23 cellular contexts compared by ENCODE assay signal in the genomic region with DNA sequence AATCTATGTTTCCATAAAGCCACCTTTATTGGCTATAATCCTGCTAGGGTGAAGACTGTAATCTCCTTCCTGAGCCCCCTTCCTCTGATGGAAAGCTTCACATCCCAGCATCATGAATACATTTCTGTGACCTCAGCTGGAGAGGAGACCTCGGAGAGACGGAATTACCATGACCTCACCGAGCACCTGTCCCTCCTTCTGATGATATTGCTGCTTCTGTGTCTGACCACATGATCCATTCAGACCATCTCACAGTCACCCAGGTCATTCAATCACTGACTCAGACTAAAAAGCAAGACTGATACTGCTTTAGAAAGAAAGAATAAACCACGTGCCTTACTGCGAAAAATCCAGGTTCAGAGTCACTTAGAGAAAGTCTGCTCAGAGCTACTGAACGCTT. TPM values are rescaled to one million over a fixed set of nuclear protein-coding genes. Genes with fewer than 3 reads are reported as not detected.
"Had no signal": no experiment of that assay in that cellular context is flagged by ENCODE, and none has a peak within 500 bp of the region (broad histone marks: within the 10 kb centered on the region; RNA-seq: fewer than 3 reads in every experiment).

No MANE protein-coding gene starts in this region.

- DNase-seq: activated CD4-positive, alpha-beta memory T cell treated with anti-CD3 and anti-CD28 coated beads for 36 hours; activated CD4-positive, alpha-beta T cell treated with anti-CD3 and anti-CD28 coated beads for 4 hours; activated CD4-positive, CD25-positive, alpha-beta regulatory T cell; activated effector memory CD4-positive, alpha-beta T cell treated with Interleukin-2 at 50 U/mL for 16 hours; activated naive CD4-positive, alpha-beta T cell treated with anti-CD3 and anti-CD28 coated beads for 36 hours; activated naive CD8-positive, alpha-beta T cell treated with anti-CD3 and anti-CD28 coated beads, Interleukin-2, amount 10 ng/mL, durations not matched to agents 7 days and 5 days; activated T-cell treated with anti-CD3 and anti-CD28 coated beads, Interleukin-2, amount 50 U/mL, for 48 hours; amniotic stem cell; effector memory CD4-positive, alpha-beta T cell; hippocampal formation; left ventricle myocardium inferior; naive thymus-derived CD4-positive, alpha-beta T cell; posterior cingulate gyrus; stimulated activated CD4-positive, alpha-beta T cell treated with anti-CD3 and anti-CD28 coated beads, Interleukin-4, amount 100 ng/mL, for 1 hour; stimulated activated naive CD4-positive, alpha-beta T cell; testis; trophoblast cell; uterus had no signal

- H3K27me3 ChIP-seq: breast epithelium, esophagus muscularis mucosa, testis, uterus had no signal

- H3K9me3 ChIP-seq: breast epithelium, esophagus muscularis mucosa, left ventricle myocardium inferior, testis, uterus had no signal

- ATAC-seq: naive thymus-derived CD4-positive, alpha-beta T cell; sciatic nerve had no signal

- H3K36me3 ChIP-seq: breast epithelium, neural progenitor cell, uterus had no signal

- H3K4me3 ChIP-seq: breast epithelium, esophagus muscularis mucosa, left ventricle myocardium inferior, neural progenitor cell, testis, uterus had no signal

- H3K4me1 ChIP-seq: breast epithelium, testis, uterus had no signal

- H3K27ac ChIP-seq: breast epithelium, esophagus muscularis mucosa, left ventricle myocardium inferior, neural progenitor cell, testis, uterus had no signal

RNA-seq across cellular contexts. Expression of gene KCND3, which starts 8.8 kb away (rescaled TPM):
- total RNA-seq: activated CD4-positive, alpha-beta memory T cell treated with anti-CD3 and anti-CD28 coated beads for 36 hours; activated naive CD4-positive, alpha-beta T cell treated with anti-CD3 and anti-CD28 coated beads for 36 hours; activated naive CD8-positive, alpha-beta T cell treated with anti-CD3 and anti-CD28 coated beads, Interleukin-2, amount 10 ng/mL, durations not matched to agents 7 days and 5 days; endothelial cell of umbilical vein had no signal
